ENCODE assay signal across 1 cellular context in the genomic region with DNA sequence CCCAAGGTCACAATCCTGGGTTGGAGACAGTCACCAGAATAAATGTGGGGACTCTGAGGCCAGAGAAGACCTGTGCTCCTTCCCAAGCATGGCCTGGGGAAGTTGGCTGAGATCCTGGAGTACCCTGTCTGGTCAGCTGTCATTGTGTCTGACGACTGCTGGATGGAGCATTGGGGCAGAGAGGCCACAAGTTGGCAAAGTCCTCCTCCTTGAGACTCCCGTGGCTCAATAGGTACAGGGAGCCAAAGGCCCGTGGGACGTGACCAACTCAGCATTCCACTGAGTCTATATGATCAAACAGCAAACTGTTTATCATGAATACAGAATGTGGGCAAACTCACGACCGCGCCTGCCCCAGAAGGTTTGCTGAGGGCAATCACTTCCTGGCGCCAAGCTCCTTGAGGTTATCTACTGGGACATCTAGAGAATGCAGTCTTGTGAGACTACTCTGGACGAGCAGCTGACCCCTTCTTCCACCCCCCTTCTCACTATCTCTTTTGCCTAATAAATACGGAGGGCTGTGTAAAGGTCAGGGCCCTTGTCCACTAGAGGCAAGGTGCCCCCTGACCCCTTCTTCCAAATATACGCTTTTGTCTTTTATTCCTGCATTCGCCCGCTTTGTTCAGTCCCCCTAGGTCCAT.
TF ChIP-seq lines count a peak whose summit lies in the region.

No MANE protein-coding gene starts in this region.

TF ChIP-seq in HepG2, 621 proteins besides CTCF, POLR2A, EP300 and RAD21 (continued from another document and continues in another):
- TF ChIP-seq ZNF724P (CRISPR knock-in tag; IDR thresholded peaks at IDR 0.05; ENCODE audit: borderline replicate concordance) (no peak), TSC22D2 (CRISPR knock-in tag; IDR thresholded peaks at IDR 0.05; ENCODE audit: borderline replicate concordance) (no peak), ZNF383 (CRISPR knock-in tag; IDR thresholded peaks at IDR 0.05; ENCODE audit: borderline replicate concordance) (no peak), TEAD3 (CRISPR knock-in tag; optimal IDR thresholded peaks at IDR 0.05; ENCODE audit: borderline replicate concordance) (peak; percentile 35), NR2F6 (IDR thresholded peaks at IDR 0.05) (peak; percentile 80), NR2F6 (CRISPR knock-in tag; IDR thresholded peaks at IDR 0.05) (peak; percentile 47), CBX2 (IDR thresholded peaks at IDR 0.05; ENCODE audit: low read depth, low read length) (no peak), CBX2 (CRISPR knock-in tag; IDR thresholded peaks at IDR 0.05; ENCODE audit: low read depth) (no peak), ATM (IDR thresholded peaks at IDR 0.05; ENCODE audit: borderline replicate concordance) (no peak), NR2C2 (CRISPR knock-in tag; IDR thresholded peaks at IDR 0.05; ENCODE audit: borderline replicate concordance) (0 out of 2 replicates have a peak, but pooled peaks have one; percentile 43), SMAD1 (CRISPR knock-in tag; IDR thresholded peaks at IDR 0.05; ENCODE audit: borderline replicate concordance, low read depth) (no peak), TAF15 (IDR thresholded peaks at IDR 0.05; ENCODE audit: low read depth, low read length, poor library complexity, severe bottlenecking) (no peak), POLR2AphosphoS2 (IDR thresholded peaks at IDR 0.05; ENCODE audit: low read depth, low read length) (no peak), ZBTB21 (CRISPR knock-in tag; IDR thresholded peaks at IDR 0.05) (no peak), ZNF292 (CRISPR knock-in tag; IDR thresholded peaks at IDR 0.05; ENCODE audit: borderline replicate concordance, low read depth) (no peak), REXO4 (CRISPR knock-in tag; IDR thresholded peaks at IDR 0.05; ENCODE audit: borderline replicate concordance) (no peak), ZNF230 (CRISPR knock-in tag; IDR thresholded peaks at IDR 0.05) (no peak), CHD4 (IDR thresholded peaks at IDR 0.05; ENCODE audit: borderline replicate concordance, low read length) (no peak), ZNF550 (CRISPR knock-in tag; IDR thresholded peaks at IDR 0.05; ENCODE audit: borderline replicate concordance) (no peak), ZC3H4 (CRISPR knock-in tag; IDR thresholded peaks at IDR 0.05; ENCODE audit: borderline replicate concordance) (no peak), ARNT (IDR thresholded peaks at IDR 0.05) (no peak), ARID2 (CRISPR knock-in tag; IDR thresholded peaks at IDR 0.05; ENCODE audit: borderline replicate concordance) (no peak), HOXA7 (CRISPR knock-in tag; IDR thresholded peaks at IDR 0.05) (no peak)
- TF ChIP-seq, protein P1, sequence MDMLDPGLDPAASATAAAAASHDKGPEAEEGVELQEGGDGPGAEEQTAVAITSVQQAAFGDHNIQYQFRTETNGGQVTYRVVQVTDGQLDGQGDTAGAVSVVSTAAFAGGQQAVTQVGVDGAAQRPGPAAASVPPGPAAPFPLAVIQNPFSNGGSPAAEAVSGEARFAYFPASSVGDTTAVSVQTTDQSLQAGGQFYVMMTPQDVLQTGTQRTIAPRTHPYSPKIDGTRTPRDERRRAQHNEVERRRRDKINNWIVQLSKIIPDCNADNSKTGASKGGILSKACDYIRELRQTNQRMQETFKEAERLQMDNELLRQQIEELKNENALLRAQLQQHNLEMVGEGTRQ (IDR thresholded peaks at IDR 0.05; ENCODE audit: low read depth, low read length), result no peak
- TF ChIP-seq, protein P1 (CRISPR knock-in tag; IDR thresholded peaks at IDR 0.05; ENCODE audit: borderline replicate concordance), result no peak
- TF ChIP-seq, protein P2, sequence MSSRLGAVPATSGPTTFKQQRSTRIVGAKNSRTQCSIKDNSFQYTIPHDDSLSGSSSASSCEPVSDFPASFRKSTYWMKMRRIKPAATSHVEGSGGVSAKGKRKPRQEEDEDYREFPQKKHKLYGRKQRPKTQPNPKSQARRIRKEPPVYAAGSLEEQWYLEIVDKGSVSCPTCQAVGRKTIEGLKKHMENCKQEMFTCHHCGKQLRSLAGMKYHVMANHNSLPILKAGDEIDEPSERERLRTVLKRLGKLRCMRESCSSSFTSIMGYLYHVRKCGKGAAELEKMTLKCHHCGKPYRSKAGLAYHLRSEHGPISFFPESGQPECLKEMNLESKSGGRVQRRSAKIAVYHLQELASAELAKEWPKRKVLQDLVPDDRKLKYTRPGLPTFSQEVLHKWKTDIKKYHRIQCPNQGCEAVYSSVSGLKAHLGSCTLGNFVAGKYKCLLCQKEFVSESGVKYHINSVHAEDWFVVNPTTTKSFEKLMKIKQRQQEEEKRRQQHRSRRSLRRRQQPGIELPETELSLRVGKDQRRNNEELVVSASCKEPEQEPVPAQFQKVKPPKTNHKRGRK (CRISPR knock-in tag; IDR thresholded peaks at IDR 0.05), result no peak
- TF ChIP-seq, protein P3, sequence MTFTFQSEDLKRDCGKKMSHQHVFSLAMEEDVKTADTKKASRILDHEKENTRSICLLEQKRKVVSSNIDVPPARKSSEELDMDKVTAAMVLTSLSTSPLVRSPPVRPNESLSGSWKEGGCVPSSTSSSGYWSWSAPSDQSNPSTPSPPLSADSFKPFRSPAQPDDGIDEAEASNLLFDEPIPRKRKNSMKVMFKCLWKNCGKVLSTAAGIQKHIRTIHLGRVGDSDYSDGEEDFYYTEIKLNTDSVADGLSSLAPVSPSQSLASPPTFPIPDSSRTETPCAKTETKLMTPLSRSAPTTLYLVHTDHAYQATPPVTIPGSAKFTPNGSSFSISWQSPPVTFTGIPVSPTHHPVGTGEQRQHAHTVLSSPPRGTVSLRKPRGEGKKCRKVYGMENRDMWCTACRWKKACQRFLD (CRISPR knock-in tag; IDR thresholded peaks at IDR 0.05; ENCODE audit: borderline replicate concordance), result no peak
- TF ChIP-seq, protein P4, sequence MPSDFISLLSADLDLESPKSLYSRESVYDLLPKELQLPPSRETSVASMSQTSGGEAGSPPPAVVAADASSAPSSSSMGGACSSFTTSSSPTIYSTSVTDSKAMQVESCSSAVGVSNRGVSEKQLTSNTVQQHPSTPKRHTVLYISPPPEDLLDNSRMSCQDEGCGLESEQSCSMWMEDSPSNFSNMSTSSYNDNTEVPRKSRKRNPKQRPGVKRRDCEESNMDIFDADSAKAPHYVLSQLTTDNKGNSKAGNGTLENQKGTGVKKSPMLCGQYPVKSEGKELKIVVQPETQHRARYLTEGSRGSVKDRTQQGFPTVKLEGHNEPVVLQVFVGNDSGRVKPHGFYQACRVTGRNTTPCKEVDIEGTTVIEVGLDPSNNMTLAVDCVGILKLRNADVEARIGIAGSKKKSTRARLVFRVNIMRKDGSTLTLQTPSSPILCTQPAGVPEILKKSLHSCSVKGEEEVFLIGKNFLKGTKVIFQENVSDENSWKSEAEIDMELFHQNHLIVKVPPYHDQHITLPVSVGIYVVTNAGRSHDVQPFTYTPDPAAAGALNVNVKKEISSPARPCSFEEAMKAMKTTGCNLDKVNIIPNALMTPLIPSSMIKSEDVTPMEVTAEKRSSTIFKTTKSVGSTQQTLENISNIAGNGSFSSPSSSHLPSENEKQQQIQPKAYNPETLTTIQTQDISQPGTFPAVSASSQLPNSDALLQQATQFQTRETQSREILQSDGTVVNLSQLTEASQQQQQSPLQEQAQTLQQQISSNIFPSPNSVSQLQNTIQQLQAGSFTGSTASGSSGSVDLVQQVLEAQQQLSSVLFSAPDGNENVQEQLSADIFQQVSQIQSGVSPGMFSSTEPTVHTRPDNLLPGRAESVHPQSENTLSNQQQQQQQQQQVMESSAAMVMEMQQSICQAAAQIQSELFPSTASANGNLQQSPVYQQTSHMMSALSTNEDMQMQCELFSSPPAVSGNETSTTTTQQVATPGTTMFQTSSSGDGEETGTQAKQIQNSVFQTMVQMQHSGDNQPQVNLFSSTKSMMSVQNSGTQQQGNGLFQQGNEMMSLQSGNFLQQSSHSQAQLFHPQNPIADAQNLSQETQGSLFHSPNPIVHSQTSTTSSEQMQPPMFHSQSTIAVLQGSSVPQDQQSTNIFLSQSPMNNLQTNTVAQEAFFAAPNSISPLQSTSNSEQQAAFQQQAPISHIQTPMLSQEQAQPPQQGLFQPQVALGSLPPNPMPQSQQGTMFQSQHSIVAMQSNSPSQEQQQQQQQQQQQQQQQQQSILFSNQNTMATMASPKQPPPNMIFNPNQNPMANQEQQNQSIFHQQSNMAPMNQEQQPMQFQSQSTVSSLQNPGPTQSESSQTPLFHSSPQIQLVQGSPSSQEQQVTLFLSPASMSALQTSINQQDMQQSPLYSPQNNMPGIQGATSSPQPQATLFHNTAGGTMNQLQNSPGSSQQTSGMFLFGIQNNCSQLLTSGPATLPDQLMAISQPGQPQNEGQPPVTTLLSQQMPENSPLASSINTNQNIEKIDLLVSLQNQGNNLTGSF (CRISPR knock-in tag; IDR thresholded peaks at IDR 0.05), result no peak
- TF ChIP-seq, protein P5, sequence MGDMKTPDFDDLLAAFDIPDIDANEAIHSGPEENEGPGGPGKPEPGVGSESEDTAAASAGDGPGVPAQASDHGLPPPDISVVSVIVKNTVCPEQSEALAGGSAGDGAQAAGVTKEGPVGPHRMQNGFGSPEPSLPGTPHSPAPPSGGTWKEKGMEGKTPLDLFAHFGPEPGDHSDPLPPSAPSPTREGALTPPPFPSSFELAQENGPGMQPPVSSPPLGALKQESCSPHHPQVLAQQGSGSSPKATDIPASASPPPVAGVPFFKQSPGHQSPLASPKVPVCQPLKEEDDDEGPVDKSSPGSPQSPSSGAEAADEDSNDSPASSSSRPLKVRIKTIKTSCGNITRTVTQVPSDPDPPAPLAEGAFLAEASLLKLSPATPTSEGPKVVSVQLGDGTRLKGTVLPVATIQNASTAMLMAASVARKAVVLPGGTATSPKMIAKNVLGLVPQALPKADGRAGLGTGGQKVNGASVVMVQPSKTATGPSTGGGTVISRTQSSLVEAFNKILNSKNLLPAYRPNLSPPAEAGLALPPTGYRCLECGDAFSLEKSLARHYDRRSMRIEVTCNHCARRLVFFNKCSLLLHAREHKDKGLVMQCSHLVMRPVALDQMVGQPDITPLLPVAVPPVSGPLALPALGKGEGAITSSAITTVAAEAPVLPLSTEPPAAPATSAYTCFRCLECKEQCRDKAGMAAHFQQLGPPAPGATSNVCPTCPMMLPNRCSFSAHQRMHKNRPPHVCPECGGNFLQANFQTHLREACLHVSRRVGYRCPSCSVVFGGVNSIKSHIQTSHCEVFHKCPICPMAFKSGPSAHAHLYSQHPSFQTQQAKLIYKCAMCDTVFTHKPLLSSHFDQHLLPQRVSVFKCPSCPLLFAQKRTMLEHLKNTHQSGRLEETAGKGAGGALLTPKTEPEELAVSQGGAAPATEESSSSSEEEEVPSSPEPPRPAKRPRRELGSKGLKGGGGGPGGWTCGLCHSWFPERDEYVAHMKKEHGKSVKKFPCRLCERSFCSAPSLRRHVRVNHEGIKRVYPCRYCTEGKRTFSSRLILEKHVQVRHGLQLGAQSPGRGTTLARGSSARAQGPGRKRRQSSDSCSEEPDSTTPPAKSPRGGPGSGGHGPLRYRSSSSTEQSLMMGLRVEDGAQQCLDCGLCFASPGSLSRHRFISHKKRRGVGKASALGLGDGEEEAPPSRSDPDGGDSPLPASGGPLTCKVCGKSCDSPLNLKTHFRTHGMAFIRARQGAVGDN (CRISPR knock-in tag; IDR thresholded peaks at IDR 0.05), result peak; percentile 51
- TF ChIP-seq, protein P6, sequence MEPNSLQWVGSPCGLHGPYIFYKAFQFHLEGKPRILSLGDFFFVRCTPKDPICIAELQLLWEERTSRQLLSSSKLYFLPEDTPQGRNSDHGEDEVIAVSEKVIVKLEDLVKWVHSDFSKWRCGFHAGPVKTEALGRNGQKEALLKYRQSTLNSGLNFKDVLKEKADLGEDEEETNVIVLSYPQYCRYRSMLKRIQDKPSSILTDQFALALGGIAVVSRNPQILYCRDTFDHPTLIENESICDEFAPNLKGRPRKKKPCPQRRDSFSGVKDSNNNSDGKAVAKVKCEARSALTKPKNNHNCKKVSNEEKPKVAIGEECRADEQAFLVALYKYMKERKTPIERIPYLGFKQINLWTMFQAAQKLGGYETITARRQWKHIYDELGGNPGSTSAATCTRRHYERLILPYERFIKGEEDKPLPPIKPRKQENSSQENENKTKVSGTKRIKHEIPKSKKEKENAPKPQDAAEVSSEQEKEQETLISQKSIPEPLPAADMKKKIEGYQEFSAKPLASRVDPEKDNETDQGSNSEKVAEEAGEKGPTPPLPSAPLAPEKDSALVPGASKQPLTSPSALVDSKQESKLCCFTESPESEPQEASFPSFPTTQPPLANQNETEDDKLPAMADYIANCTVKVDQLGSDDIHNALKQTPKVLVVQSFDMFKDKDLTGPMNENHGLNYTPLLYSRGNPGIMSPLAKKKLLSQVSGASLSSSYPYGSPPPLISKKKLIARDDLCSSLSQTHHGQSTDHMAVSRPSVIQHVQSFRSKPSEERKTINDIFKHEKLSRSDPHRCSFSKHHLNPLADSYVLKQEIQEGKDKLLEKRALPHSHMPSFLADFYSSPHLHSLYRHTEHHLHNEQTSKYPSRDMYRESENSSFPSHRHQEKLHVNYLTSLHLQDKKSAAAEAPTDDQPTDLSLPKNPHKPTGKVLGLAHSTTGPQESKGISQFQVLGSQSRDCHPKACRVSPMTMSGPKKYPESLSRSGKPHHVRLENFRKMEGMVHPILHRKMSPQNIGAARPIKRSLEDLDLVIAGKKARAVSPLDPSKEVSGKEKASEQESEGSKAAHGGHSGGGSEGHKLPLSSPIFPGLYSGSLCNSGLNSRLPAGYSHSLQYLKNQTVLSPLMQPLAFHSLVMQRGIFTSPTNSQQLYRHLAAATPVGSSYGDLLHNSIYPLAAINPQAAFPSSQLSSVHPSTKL (CRISPR knock-in tag; IDR thresholded peaks at IDR 0.05), result peak; percentile 8; the same call in 1 of the 2 replicates
- TF ChIP-seq, protein P7, sequence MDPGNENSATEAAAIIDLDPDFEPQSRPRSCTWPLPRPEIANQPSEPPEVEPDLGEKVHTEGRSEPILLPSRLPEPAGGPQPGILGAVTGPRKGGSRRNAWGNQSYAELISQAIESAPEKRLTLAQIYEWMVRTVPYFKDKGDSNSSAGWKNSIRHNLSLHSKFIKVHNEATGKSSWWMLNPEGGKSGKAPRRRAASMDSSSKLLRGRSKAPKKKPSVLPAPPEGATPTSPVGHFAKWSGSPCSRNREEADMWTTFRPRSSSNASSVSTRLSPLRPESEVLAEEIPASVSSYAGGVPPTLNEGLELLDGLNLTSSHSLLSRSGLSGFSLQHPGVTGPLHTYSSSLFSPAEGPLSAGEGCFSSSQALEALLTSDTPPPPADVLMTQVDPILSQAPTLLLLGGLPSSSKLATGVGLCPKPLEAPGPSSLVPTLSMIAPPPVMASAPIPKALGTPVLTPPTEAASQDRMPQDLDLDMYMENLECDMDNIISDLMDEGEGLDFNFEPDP (CRISPR knock-in tag; conservative IDR thresholded peaks at IDR 0.05), result no peak
